9 cellular contexts compared by ENCODE assay signal in the genomic region with DNA sequence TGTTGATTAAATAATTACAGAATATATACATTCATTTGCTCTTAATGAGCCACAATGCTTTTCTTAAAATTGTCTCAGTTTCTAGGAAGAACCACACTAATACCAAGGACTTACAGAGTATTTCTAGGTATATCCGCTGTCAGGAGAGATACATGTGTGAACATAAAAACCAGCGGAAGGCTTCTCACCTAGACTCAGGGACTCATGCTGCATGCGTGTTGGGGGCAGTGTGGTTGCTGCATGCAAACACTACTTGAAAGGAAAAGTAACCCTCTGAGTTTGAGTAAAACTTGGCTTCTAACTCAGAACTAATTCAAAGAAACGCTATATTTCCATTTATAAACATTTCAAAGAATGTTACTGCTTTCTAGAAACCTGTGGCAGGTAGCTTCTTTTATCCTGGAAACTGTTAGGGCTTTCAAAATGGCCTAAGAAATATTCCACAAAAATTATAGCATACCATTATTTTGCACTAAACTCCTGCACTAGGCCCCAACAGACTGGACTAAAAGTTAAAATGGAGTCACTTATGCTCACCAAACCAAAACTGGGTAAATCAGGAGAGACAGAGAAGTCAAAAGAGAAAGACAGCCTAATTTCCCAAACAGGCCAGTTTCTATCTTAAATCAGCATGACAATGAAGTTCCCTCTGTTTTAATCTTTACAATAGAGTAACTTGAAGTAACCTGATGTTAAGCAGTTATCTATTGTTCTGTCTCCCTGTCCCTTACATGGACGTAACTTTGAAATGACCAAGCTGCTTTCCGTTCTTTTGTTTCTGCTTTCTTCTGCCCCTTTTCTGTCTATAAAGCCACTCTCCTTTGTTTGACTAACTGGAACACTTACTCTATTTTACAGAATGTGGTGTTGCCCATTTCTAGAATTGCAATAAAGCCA.
DNase-seq lines count a peak whose midpoint lies in the region; ATAC-seq and TF ChIP-seq lines count a peak whose summit lies in the region.
"Had no signal": no experiment of that assay in that cellular context is flagged by ENCODE, and none has a peak within 500 bp of the region (broad histone marks: within the 10 kb centered on the region; RNA-seq: fewer than 3 reads in every experiment).

No MANE protein-coding gene starts in this region.

- peak; percentile 6 to 54 (median 22) for DNase-seq in CD4-positive, alpha-beta T cell
- DNase-seq in activated CD4-positive, alpha-beta T cell treated with anti-CD3 and anti-CD28 coated beads for 4 hours = peak; percentile 51 to 61
- DNase-seq in stimulated activated CD4-positive, alpha-beta T cell treated with anti-CD3 and anti-CD28 coated beads, Interleukin-15, amount 100 ng/mL, for 48 hours (ENCODE audit: low read depth in 2 of 2) = peak; percentile 47 to 49
- no peak for DNase-seq in kidney glomerular epithelial cell (lab: John Stamatoyannopoulos, UW)
- DNase-seq in left lung = no peak
- DNase-seq in prostate gland (ENCODE audit: low spot score) = no peak

- no peaks in the 10 kb centered on the region for H3K27me3 ChIP-seq in CD4-positive, alpha-beta T cell (ENCODE audit: control insufficient read depth, insufficient read depth, low read length)
- no peaks in the 10 kb centered on the region for H3K27me3 ChIP-seq in left lung
- H3K27me3 ChIP-seq in prostate gland (replicated peaks; ENCODE audit: insufficient read depth) = no peaks in the 10 kb centered on the region
- H3K27me3 ChIP-seq: vagina had no signal

- H3K27me3 Mint-ChIP-seq in CD4-positive, alpha-beta T cell = no peaks in the 10 kb centered on the region
- no peaks in the 10 kb centered on the region for H3K27me3 Mint-ChIP-seq in activated naive CD4-positive, alpha-beta T cell treated with anti-CD3 and anti-CD28 coated beads, Interleukin-2, amount 50 U/mL, for 24 hours

- H3K4me3 Mint-ChIP-seq in CD4-positive, alpha-beta T cell = peak overlapping the region; percentile 2
- H3K4me3 Mint-ChIP-seq in activated naive CD4-positive, alpha-beta T cell treated with anti-CD3 and anti-CD28 coated beads, Interleukin-2, amount 50 U/mL, for 24 hours = peak overlapping the region; percentile 58

- no peak for TF ChIP-seq CTCF in CD4-positive, alpha-beta T cell (IDR thresholded peaks at IDR 0.05)
- TF ChIP-seq CTCF in left lung (IDR thresholded peaks at IDR 0.05) = no peak
- no peak for TF ChIP-seq CTCF in prostate gland (IDR thresholded peaks at IDR 0.05)

- POLR2A ChIA-PET in CD4-positive, alpha-beta T cell (lab: Charles Lee) = interaction anchor here (0.6 to 1.4 kb wide), 2 partner anchors 17 to 157 kb away, joined by 3 read pairs; partner anchors contain the start of genes PEX1 and RBM48

- no peaks in the 10 kb centered on the region for H3K9me3 Mint-ChIP-seq in CD4-positive, alpha-beta T cell
- peaks cover 9% of the 10 kb centered on the region for H3K9me3 Mint-ChIP-seq in activated naive CD4-positive, alpha-beta T cell treated with anti-CD3 and anti-CD28 coated beads, Interleukin-2, amount 50 U/mL, for 24 hours

- no peaks in the 10 kb centered on the region for H3K9me3 ChIP-seq in CD4-positive, alpha-beta T cell (ENCODE audit: control insufficient read depth, low read length)
- H3K9me3 ChIP-seq in left lung (no peaks in the 10 kb centered on the region), prostate gland (no peaks in the 10 kb centered on the region)
- H3K9me3 ChIP-seq: vagina had no signal

- peak; percentile 89 for ATAC-seq in CD4-positive, alpha-beta T cell (ENCODE audit: poor library complexity)
- ATAC-seq in left lung (no peak), GM18502 (IDR thresholded peaks at IDR 0.05; ENCODE audit: poor library complexity, unreplicated experiment) (no peak)

- H3K36me3 Mint-ChIP-seq in CD4-positive, alpha-beta T cell (ENCODE audit: low read depth) = peaks cover 4% of the 10 kb centered on the region
- H3K36me3 Mint-ChIP-seq in activated naive CD4-positive, alpha-beta T cell treated with anti-CD3 and anti-CD28 coated beads, Interleukin-2, amount 50 U/mL, for 24 hours = peaks cover 28% of the 10 kb centered on the region

- peaks cover 61% of the 10 kb centered on the region for H3K4me1 Mint-ChIP-seq in CD4-positive, alpha-beta T cell (ENCODE audit: low read depth)
- peaks cover 96% of the 10 kb centered on the region for H3K4me1 Mint-ChIP-seq in activated naive CD4-positive, alpha-beta T cell treated with anti-CD3 and anti-CD28 coated beads, Interleukin-2, amount 50 U/mL, for 24 hours

- H3K4me1 ChIP-seq in left lung = peaks cover 7 to 26% of the 10 kb centered on the region in 2 donors
- H3K4me1 ChIP-seq in prostate gland (replicated peaks) = no peaks in the 10 kb centered on the region
- H3K4me1 ChIP-seq: vagina had no signal

- no peak for TF ChIP-seq POLR2A in prostate gland (IDR thresholded peaks at IDR 0.05)

- peak overlapping the region; percentile 18 for H3K27ac ChIP-seq in CD4-positive, alpha-beta T cell (ENCODE audit: low read depth, low read length)
- H3K27ac ChIP-seq in left lung (no peak overlapping the region), prostate gland (no peak overlapping the region)
- H3K27ac ChIP-seq: vagina had no signal

- peak overlapping the region; percentile 62 for H3K27ac Mint-ChIP-seq in CD4-positive, alpha-beta T cell
- H3K27ac Mint-ChIP-seq in activated naive CD4-positive, alpha-beta T cell treated with anti-CD3 and anti-CD28 coated beads, Interleukin-2, amount 50 U/mL, for 24 hours = peak overlapping the region; percentile 91

- H3K36me3 ChIP-seq in left lung (no peaks in the 10 kb centered on the region), prostate gland (no peaks in the 10 kb centered on the region)
- H3K36me3 ChIP-seq: vagina had no signal

- 77% methylated on average over 6 of the region's 6 CpGs for WGBS in prostate gland

- H3K4me3 ChIP-seq in left lung (no peak overlapping the region), prostate gland (no peak overlapping the region)
- H3K4me3 ChIP-seq: vagina had no signal

- CTCF ChIA-PET in CD4-positive, alpha-beta T cell (lab: Charles Lee) = no interaction called here

- intact Hi-C loops in CD4-positive, alpha-beta T cell (cut with DNase I, micrococcal nuclease) = loop anchor here in 1 of 2 experiments (2.0 kb wide), 1 partner anchor 63 kb away; no protein-coding TSS in a partner anchor
- intact Hi-C loops in left lung (cut with DNase I) = no loop called here
- intact Hi-C loops in prostate gland (cut with DNase I) = no loop called here

Comparison
In these comparisons a context has a peak if more than half of its experiments do, and no peak if none do; other contexts are left out.
1. DNase-seq: peak in CD4-positive, alpha-beta T cell (10 of 10), activated CD4-positive, alpha-beta T cell treated with anti-CD3 and anti-CD28 coated beads for 4 hours (2 of 2) and stimulated activated CD4-positive, alpha-beta T cell treated with anti-CD3 and anti-CD28 coated beads, Interleukin-15, amount 100 ng/mL, for 48 hours (2 of 2); none in kidney glomerular epithelial cell (single experiment), left lung (0 of 2) and prostate gland (single experiment).